ENCODE assay signal across 1 cellular context in the genomic region with DNA sequence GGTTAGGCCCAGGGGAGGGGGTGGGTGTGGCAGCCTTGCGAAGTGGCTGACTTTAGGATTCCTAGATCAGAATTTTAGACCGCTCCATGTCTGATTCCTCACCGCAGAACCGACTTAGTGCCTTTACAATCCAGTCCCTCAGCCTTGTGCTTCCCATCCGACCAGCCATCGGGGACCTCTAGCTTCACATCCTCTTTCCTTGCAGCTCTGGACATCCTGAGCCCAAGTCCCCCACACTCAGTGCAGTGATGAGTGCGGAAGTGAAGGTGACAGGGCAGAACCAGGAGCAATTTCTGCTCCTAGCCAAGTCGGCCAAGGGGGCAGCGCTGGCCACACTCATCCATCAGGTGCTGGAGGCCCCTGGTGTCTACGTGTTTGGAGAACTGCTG.
TF ChIP-seq lines count a peak whose summit lies in the region.

No MANE protein-coding gene starts in this region.

TF ChIP-seq in A549, 52 proteins besides CTCF, POLR2A, EP300 and RAD21 (continued from another document):
- TF ChIP-seq FOSL2 (IDR thresholded peaks at IDR 0.05) (no peak), FOSL2 (CRISPR knock-in tag; IDR thresholded peaks at IDR 0.05) (no peak)
- TF ChIP-seq, protein P1, sequence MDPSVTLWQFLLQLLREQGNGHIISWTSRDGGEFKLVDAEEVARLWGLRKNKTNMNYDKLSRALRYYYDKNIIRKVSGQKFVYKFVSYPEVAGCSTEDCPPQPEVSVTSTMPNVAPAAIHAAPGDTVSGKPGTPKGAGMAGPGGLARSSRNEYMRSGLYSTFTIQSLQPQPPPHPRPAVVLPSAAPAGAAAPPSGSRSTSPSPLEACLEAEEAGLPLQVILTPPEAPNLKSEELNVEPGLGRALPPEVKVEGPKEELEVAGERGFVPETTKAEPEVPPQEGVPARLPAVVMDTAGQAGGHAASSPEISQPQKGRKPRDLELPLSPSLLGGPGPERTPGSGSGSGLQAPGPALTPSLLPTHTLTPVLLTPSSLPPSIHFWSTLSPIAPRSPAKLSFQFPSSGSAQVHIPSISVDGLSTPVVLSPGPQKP (IDR thresholded peaks at IDR 0.05; ENCODE audit: low read depth, low read length), result no peak
TF ChIP-seq in A549: peak in this region for 1.
